26 cellular contexts compared by ENCODE assay signal in the genomic region with DNA sequence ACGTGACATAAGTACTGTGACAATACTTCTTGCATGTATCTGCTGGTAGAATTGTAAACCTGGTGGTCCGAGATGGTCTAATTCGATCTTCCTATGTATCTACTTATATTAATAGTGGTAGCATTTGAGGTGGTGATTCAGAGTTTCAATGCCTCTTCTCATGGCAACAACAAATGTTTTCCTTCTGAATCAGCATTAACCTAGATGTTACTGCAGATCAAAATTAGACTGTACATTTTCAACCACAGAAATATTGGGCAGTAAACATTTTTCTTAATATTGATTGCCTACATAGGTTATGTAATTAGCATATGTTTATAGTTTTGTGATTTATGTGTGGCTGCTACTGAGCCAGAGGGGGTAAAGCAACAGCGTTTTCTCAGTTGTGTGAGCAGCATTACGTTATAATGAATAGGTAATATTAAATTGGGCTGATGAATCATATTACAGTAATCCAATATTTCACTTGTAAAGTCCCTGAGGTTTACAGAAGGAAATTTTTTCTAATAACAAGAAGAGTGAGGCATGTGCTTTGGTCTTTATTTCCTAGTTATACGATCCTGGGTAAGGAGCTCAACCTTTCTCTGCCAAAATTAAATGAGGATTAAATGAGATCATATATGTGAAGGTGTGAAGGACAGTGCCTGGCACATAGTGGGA. TPM values are rescaled to one million over a fixed set of nuclear protein-coding genes. Genes with fewer than 3 reads are reported as not detected.
DNase-seq lines count a peak whose midpoint lies in the region; ATAC-seq and TF ChIP-seq lines count a peak whose summit lies in the region.
"Had no signal": no experiment of that assay in that cellular context is flagged by ENCODE, and none has a peak within 500 bp of the region (broad histone marks: within the 10 kb centered on the region; RNA-seq: fewer than 3 reads in every experiment).

No MANE protein-coding gene starts in this region.

- ATAC-seq in HG03342 (IDR thresholded peaks at IDR 0.05; ENCODE audit: unreplicated experiment), result no peak
- ATAC-seq: left lobe of liver had no signal

- intact Hi-C loops in Calu3 (cut with micrococcal nuclease; ENCODE audit: unreplicated experiment), result no loop called here
- intact Hi-C loops in tibial artery (cut with DNase I; ENCODE audit: low total_unique reads), result no loop called here

- H3K27me3 ChIP-seq in tibial artery, result no peaks in the 10 kb centered on the region

- peaks cover 14% of the 10 kb centered on the region for H3K4me1 Mint-ChIP-seq in Calu3 (ENCODE audit: low read depth, unreplicated experiment)
- H3K4me1 Mint-ChIP-seq: activated CD4-positive, alpha-beta memory T cell treated with anti-CD3 and anti-CD28 coated beads, Interleukin-2, amount 10 ng/mL, durations not matched to agents 7 days and 5 days had no signal

- no peak overlapping the region for H3K27ac ChIP-seq in tibial artery
- H3K27ac ChIP-seq: skin epidermis, VCaP had no signal

- no peaks in the 10 kb centered on the region for H3K9me3 ChIP-seq in tibial artery

- no peaks in the 10 kb centered on the region for H3K4me1 ChIP-seq in tibial artery

- peak overlapping the region; percentile 13 for H3K27ac Mint-ChIP-seq in Calu3 (ENCODE audit: unreplicated experiment)
- H3K27ac Mint-ChIP-seq: activated CD4-positive, alpha-beta memory T cell treated with anti-CD3 and anti-CD28 coated beads, Interleukin-2, amount 10 ng/mL, durations not matched to agents 7 days and 5 days; nephron had no signal

- H3K36me3 Mint-ChIP-seq in Calu3 (ENCODE audit: insufficient read depth, unreplicated experiment), result no peaks in the 10 kb centered on the region

- no peaks in the 10 kb centered on the region for H3K36me3 ChIP-seq in tibial artery

- no peak overlapping the region for H3K4me3 Mint-ChIP-seq in Calu3 (ENCODE audit: low read depth, unreplicated experiment)
- H3K4me3 Mint-ChIP-seq: activated CD4-positive, alpha-beta memory T cell treated with anti-CD3 and anti-CD28 coated beads, Interleukin-2, amount 10 ng/mL, durations not matched to agents 7 days and 5 days; nephron had no signal

- CTCF ChIA-PET in Calu3 (lab: Charles Lee), result interaction anchor here (0.6 kb wide), 1 partner anchor 125 kb away, joined by 3 read pairs; no protein-coding TSS in a partner anchor

- H3K27me3 Mint-ChIP-seq in Calu3 (ENCODE audit: unreplicated experiment), result no peaks in the 10 kb centered on the region

- H3K4me3 ChIP-seq in tibial artery, result no peak overlapping the region
- H3K4me3 ChIP-seq: skin epidermis had no signal

- no peak for DNase-seq in Calu3
- peak; percentile 14 for DNase-seq in NCI-H226
- peak; percentile 10 for DNase-seq in astrocyte of the hippocampus (ENCODE audit: low read depth, low spot score)
- peak; percentile 49 for DNase-seq in kidney tubule cell (ENCODE audit: low spot score)
- DNase-seq in tibial artery, result no peak
- DNase-seq in effector CD8-positive, alpha-beta T cell (lab: John Stamatoyannopoulos, UW), result no peak
- DNase-seq in AG08395 (ENCODE audit: low spot score), result no peak
- DNase-seq: activated CD4-positive, alpha-beta memory T cell treated with anti-CD3 and anti-CD28 coated beads, Interleukin-2, amount 10 ng/mL, durations not matched to agents 7 days and 5 days; activated naive CD4-positive, alpha-beta T cell; AML-193; amygdala; DND-41; effector memory CD4-positive, alpha-beta T cell; glutamatergic neuron; midbrain; NCI-H1417 treated with DMSO at 0.1 percent for 48 hours; NCI-H526 treated with DMSO at 0.1 percent for 48 hours; SHP77 treated with DMSO at 0.1 percent for 48 hours; stimulated activated CD4-positive, alpha-beta T cell treated with anti-CD3 and anti-CD28 coated beads, Interleukin-2, amount 100 ng/mL, for 24 hours; stimulated activated naive CD4-positive, alpha-beta T cell; T-helper 1 cell had no signal

- BruUV-seq in Calu3 (replicated peaks; lab: Mats Ljungman, UMichigan), result no TSS peak

- TF ChIP-seq CTCF in Calu3 (IDR thresholded peaks at IDR 0.05; ENCODE audit: unreplicated experiment) (no peak), tibial artery (IDR thresholded peaks at IDR 0.05) (no peak)

- no peaks in the 10 kb centered on the region for H3K9me3 Mint-ChIP-seq in Calu3 (ENCODE audit: low read depth, unreplicated experiment)
- H3K9me3 Mint-ChIP-seq: activated CD4-positive, alpha-beta memory T cell treated with anti-CD3 and anti-CD28 coated beads, Interleukin-2, amount 10 ng/mL, durations not matched to agents 7 days and 5 days; nephron had no signal

RNA-seq across cellular contexts. Expression of gene BMERB1, which starts 18.8 kb away (rescaled TPM):
- 3.0 TPM in 2 replicates for total RNA-seq in Calu3 (2022)

RNA-seq across cellular contexts. Expression of gene MPV17L, which starts 20.0 kb away (rescaled TPM):
- 10.0 and 11.5 TPM in 2 replicates for total RNA-seq in Calu3 (2022)
- total RNA-seq: activated CD4-positive, alpha-beta memory T cell treated with anti-CD3 and anti-CD28 coated beads, Interleukin-2, amount 10 ng/mL, durations not matched to agents 7 days and 5 days had no signal

RNA-seq across cellular contexts. Expression of gene NPIPA5, which starts 37.4 kb away (rescaled TPM):
- 18.0 and 18.3 TPM in 2 replicates for total RNA-seq in Calu3 (2022)

Comparison
In these comparisons a context has a peak if more than half of its experiments do, and no peak if none do; other contexts are left out.
1. DNase-seq: peak in NCI-H226 (single experiment), astrocyte of the hippocampus (single experiment) and kidney tubule cell (single experiment); none in Calu3 (single experiment), tibial artery (0 of 2), effector CD8-positive, alpha-beta T cell (single experiment) and AG08395 (single experiment).